Comparison of ENCODE assay signal across 19 cellular contexts in genomic region chr12:49972641-49973360, GRCh38. TPM values are rescaled to one million over a fixed set of nuclear protein-coding genes. Genes with fewer than 3 reads are reported as not detected.
"Had no signal": no experiment of that assay in that cellular context is flagged by ENCODE, and none has a peak within 500 bp of the region (broad histone marks: within the 10 kb centered on the region; RNA-seq: fewer than 3 reads in every experiment).

AQP6 (plus strand) TSS chr12:49972947; CDS start chr12:49973174, 227 bp downstream.

- H3K27ac ChIP-seq: hepatocyte, pancreas, transverse colon, VCaP had no signal

- H3K9me3 Mint-ChIP-seq: activated CD4-positive, alpha-beta memory T cell treated with anti-CD3 and anti-CD28 coated beads for 36 hours; activated naive CD8-positive, alpha-beta T cell treated with anti-CD3 and anti-CD28 coated beads for 36 hours; activated T-cell treated with anti-CD3 and anti-CD28 coated beads, Interleukin-2, amount 50 U/mL, for 4 hours; natural killer cell; stimulated activated memory B cell treated with anti-CD40 and anti-IgM and Interleukin-4, amounts not matched to agents 10 μg/mL and 1 μg/mL and 100 μg/mL, for 72 hours; T-cell had no signal

- H3K27ac Mint-ChIP-seq: activated CD4-positive, alpha-beta memory T cell treated with anti-CD3 and anti-CD28 coated beads for 36 hours; activated naive CD8-positive, alpha-beta T cell treated with anti-CD3 and anti-CD28 coated beads for 36 hours; natural killer cell; stimulated activated memory B cell treated with anti-CD40 and anti-IgM and Interleukin-4, amounts not matched to agents 10 μg/mL and 1 μg/mL and 100 μg/mL, for 72 hours; T-cell had no signal

- H3K9me3 ChIP-seq: gastroesophageal sphincter, mucosa of descending colon, pancreas, transverse colon had no signal

- H3K4me1 ChIP-seq: pancreas had no signal

- H3K4me1 Mint-ChIP-seq: activated naive CD8-positive, alpha-beta T cell treated with anti-CD3 and anti-CD28 coated beads for 36 hours; natural killer cell; stimulated activated memory B cell treated with anti-CD40 and anti-IgM and Interleukin-4, amounts not matched to agents 10 μg/mL and 1 μg/mL and 100 μg/mL, for 72 hours had no signal

- H3K27me3 Mint-ChIP-seq: stimulated activated memory B cell treated with anti-CD40 and anti-IgM and Interleukin-4, amounts not matched to agents 10 μg/mL and 1 μg/mL and 100 μg/mL, for 72 hours had no signal

- H3K36me3 ChIP-seq: gastroesophageal sphincter, pancreas, transverse colon had no signal

- DNase-seq: activated CD4-positive, alpha-beta memory T cell treated with anti-CD3 and anti-CD28 coated beads for 36 hours; activated gamma-delta T cell treated with Interleukin-2 at 50 U/mL for 16 hours; activated naive CD8-positive, alpha-beta T cell treated with anti-CD3 and anti-CD28 coated beads for 36 hours; activated T-cell treated with anti-CD3 and anti-CD28 coated beads, Interleukin-2, amount 50 U/mL, for 4 hours; cortex of kidney; effector memory CD4-positive, alpha-beta T cell; mucosa of descending colon; natural killer cell; pancreas; T-cell; T1000; transverse colon had no signal

- H3K4me3 Mint-ChIP-seq: activated CD4-positive, alpha-beta memory T cell treated with anti-CD3 and anti-CD28 coated beads for 36 hours; activated naive CD8-positive, alpha-beta T cell treated with anti-CD3 and anti-CD28 coated beads for 36 hours; activated T-cell treated with anti-CD3 and anti-CD28 coated beads, Interleukin-2, amount 50 U/mL, for 4 hours; natural killer cell; stimulated activated memory B cell treated with anti-CD40 and anti-IgM and Interleukin-4, amounts not matched to agents 10 μg/mL and 1 μg/mL and 100 μg/mL, for 72 hours; T-cell had no signal

- H3K27me3 ChIP-seq: pancreas had no signal

- H3K36me3 Mint-ChIP-seq: activated CD4-positive, alpha-beta memory T cell treated with anti-CD3 and anti-CD28 coated beads for 36 hours; activated naive CD8-positive, alpha-beta T cell treated with anti-CD3 and anti-CD28 coated beads for 36 hours; natural killer cell; stimulated activated memory B cell treated with anti-CD40 and anti-IgM and Interleukin-4, amounts not matched to agents 10 μg/mL and 1 μg/mL and 100 μg/mL, for 72 hours; T-cell had no signal

- H3K4me3 ChIP-seq: gastroesophageal sphincter, hepatocyte, mucosa of descending colon, pancreas, transverse colon had no signal

- FAIRE-seq: pancreas, small intestine had no signal

- ATAC-seq: activated T-cell treated with anti-CD3 and anti-CD28 coated beads, Interleukin-2, amount 50 U/mL, for 4 hours; gastroesophageal sphincter; natural killer cell; pancreas; stimulated activated memory B cell treated with anti-CD40 and anti-IgM and Interleukin-4, amounts not matched to agents 10 μg/mL and 1 μg/mL and 100 μg/mL, for 72 hours; T-cell had no signal

RNA-seq across cellular contexts. Expression of gene AQP6, which starts in this region (rescaled TPM):
- total RNA-seq: activated CD4-positive, alpha-beta memory T cell treated with anti-CD3 and anti-CD28 coated beads for 36 hours; activated naive CD8-positive, alpha-beta T cell treated with anti-CD3 and anti-CD28 coated beads for 36 hours; activated T-cell treated with anti-CD3 and anti-CD28 coated beads, Interleukin-2, amount 50 U/mL, for 4 hours; gastroesophageal sphincter; hepatocyte; lung microvascular endothelial cell; natural killer cell; renal cortical epithelial cell; T-cell had no signal
